ENCODE assay signal across 8 cellular contexts in genomic region chr16:57479422-57480126, GRCh38. TPM values are rescaled to one million over a fixed set of nuclear protein-coding genes. Genes with fewer than 3 reads are reported as not detected.
A peak's percentile ranks its signal among the peaks of the same experiment; 100 is the strongest.
DNase-seq lines count a peak whose midpoint lies in the region; ATAC-seq and TF ChIP-seq lines count a peak whose summit lies in the region.

No MANE protein-coding gene starts in this region.

- CTCF ChIA-PET in AG04450 (lab: Charles Lee), result interaction anchor here (0.5 to 1.8 kb wide), 4 partner anchors 17 to 63 kb away, joined by 3 to 9 read pairs (median 4); partner anchors contain the start of gene POLR2C

- POLR2A ChIA-PET in AG04450 (lab: Yijun Ruan, JAX), result interaction anchor here (0.6 kb wide), 1 partner anchor 20 kb away, joined by 3 read pairs; no protein-coding TSS in a partner anchor

- no peaks in the 10 kb centered on the region for H3K36me3 ChIP-seq in HUES64 (ENCODE audit: insufficient read depth, low read length)
- peaks cover 0 to 4% (median 2%) of the 10 kb centered on the region in 4 donors for H3K36me3 ChIP-seq in liver (ENCODE audit: control insufficient read depth in 4 of 4, insufficient read depth in 3 of 4, low read depth in 1 of 4, low read length in 3 of 4)
- peaks cover 2% of the 10 kb centered on the region for H3K36me3 ChIP-seq in upper lobe of right lung
- no peaks in the 10 kb centered on the region for H3K36me3 ChIP-seq in MM.1S (replicated peaks; ENCODE audit: insufficient read depth, low read length)

- H3K4me2 ChIP-seq in MM.1S (ENCODE audit: low read depth, low read length), result no peak overlapping the region

- H4K20me1 ChIP-seq in MM.1S (ENCODE audit: insufficient read depth, low read length), result no peaks in the 10 kb centered on the region

- ATAC-seq in upper lobe of right lung, result no peak

- H3K9ac ChIP-seq in HUES64 (ENCODE audit: low read depth, low read length) (peak overlapping the region; percentile 6; the same call in 1 of the 2 replicates), liver (ENCODE audit: low read depth in 1 of 2, low read length in 2 of 2) (peak overlapping the region in 1 of 2 donors; percentile 36), MM.1S (ENCODE audit: low read length) (no peak overlapping the region)

- H3K79me2 ChIP-seq in MM.1S (ENCODE audit: low read length), result no peaks in the 10 kb centered on the region

- no peaks in the 10 kb centered on the region; the same call in 1 of the 2 replicates for H3K9me3 ChIP-seq in AG04450 (ENCODE audit: control insufficient read depth, insufficient read depth, low read length)
- H3K9me3 ChIP-seq in HUES64 (ENCODE audit: insufficient read depth, low read depth, low read length), result no peaks in the 10 kb centered on the region
- H3K9me3 ChIP-seq in liver (ENCODE audit: control insufficient read depth in 4 of 4, low read length in 3 of 4), result no peaks in the 10 kb centered on the region
- no peaks in the 10 kb centered on the region for H3K9me3 ChIP-seq in upper lobe of right lung
- no peaks in the 10 kb centered on the region for H3K9me3 ChIP-seq in MM.1S (replicated peaks; ENCODE audit: insufficient read depth, low read length)

- H3K27me3 ChIP-seq in AG04450 (ENCODE audit: control insufficient read depth, insufficient read depth, low read length) (no peaks in the 10 kb centered on the region), HUES64 (ENCODE audit: insufficient read depth, low read length) (peaks cover 12% of the 10 kb centered on the region; the same call in 1 of the 2 replicates), liver (ENCODE audit: control insufficient read depth in 4 of 4, insufficient read depth in 4 of 4, low read length in 3 of 4) (no peaks in the 10 kb centered on the region), upper lobe of right lung (no peaks in the 10 kb centered on the region), MM.1S (replicated peaks; ENCODE audit: insufficient read depth, low read length) (0 out of 2 replicates have a peak, but pooled peaks cover 3% of the 10 kb centered on the region)

- DNase-seq in AG04450 (ENCODE audit: low read depth, low spot score) (no peak), coronary artery (ENCODE audit: low spot score) (no peak), upper lobe of right lung (no peak), DMS153 treated with DMSO at 0.1 percent for 48 hours (lab: John Stamatoyannopoulos, UW; ENCODE audit: unreplicated experiment) (no peak), MM.1S (no peak)
- DNase-seq in activated CD8-positive, alpha-beta memory T cell treated with anti-CD3 and anti-CD28 coated beads, Interleukin-2, amount 50 U/mL, for 48 hours, result no peak

- H3K27ac ChIP-seq in AG04450 (ENCODE audit: low read depth, low read length) (no peak overlapping the region), HUES64 (ENCODE audit: low read depth, low read length) (no peak overlapping the region), coronary artery (peak overlapping the region; percentile 64 to 90), liver (ENCODE audit: low read depth in 1 of 2, low read length in 2 of 2) (peak overlapping the region; percentile 27 to 68), upper lobe of right lung (peak overlapping the region; percentile 66), MM.1S (ENCODE audit: low read length) (no peak overlapping the region)

- H3K9me2 ChIP-seq in MM.1S (replicated peaks; ENCODE audit: insufficient read depth, low read length), result no peaks in the 10 kb centered on the region

- peaks cover 33% of the 10 kb centered on the region for H3K4me1 ChIP-seq in HUES64 (ENCODE audit: insufficient read depth, low read length)
- peaks cover 22 to 48% (median 34%) of the 10 kb centered on the region in 4 donors for H3K4me1 ChIP-seq in liver (ENCODE audit: control insufficient read depth in 4 of 4, insufficient read depth in 4 of 4, low read length in 3 of 4)
- peaks cover 52% of the 10 kb centered on the region for H3K4me1 ChIP-seq in upper lobe of right lung
- H3K4me1 ChIP-seq in MM.1S (ENCODE audit: low read length), result peaks cover 9% of the 10 kb centered on the region; the same call in 1 of the 2 replicates

- TF ChIP-seq CTCF in AG04450 (IDR thresholded peaks at IDR 0.05; ENCODE audit: low read depth, low read length) (no peak), coronary artery (IDR thresholded peaks at IDR 0.05) (no peak), liver (IDR thresholded peaks at IDR 0.05; ENCODE audit: low read depth, low read length, missing input control) (no peak), upper lobe of right lung (IDR thresholded peaks at IDR 0.05) (no peak), MM.1S (IDR thresholded peaks at IDR 0.05; ENCODE audit: low read length) (no peak)

- no peaks in the 10 kb centered on the region for H3F3A ChIP-seq in MM.1S (ENCODE audit: insufficient read depth, low read length)

- no peak overlapping the region for H2AFZ ChIP-seq in MM.1S (ENCODE audit: low read length)

- no peak for TF ChIP-seq RAD21 in liver (IDR thresholded peaks at IDR 0.05)

- 3% methylated on average over 24 of the region's 24 CpGs for WGBS in HUES64
- 48% methylated on average over 24 of the region's 24 CpGs for WGBS in liver

- H3K4me3 ChIP-seq in AG04450 (ENCODE audit: low read depth, low read length) (peak overlapping the region; percentile 63), HUES64 (ENCODE audit: low read length) (peak overlapping the region; percentile 66), coronary artery (peak overlapping the region; percentile 74), liver (ENCODE audit: low read depth in 1 of 3, low read length in 3 of 3) (peak overlapping the region; percentile 11 to 24 (median 22)), upper lobe of right lung (peak overlapping the region; percentile 55), MM.1S (ENCODE audit: low read length) (no peak overlapping the region)

- intact Hi-C loops in upper lobe of right lung (cut with DNase I), result loop anchor here (5.0 kb wide), 1 partner anchor 38 kb away; no protein-coding TSS in a partner anchor

TF ChIP-seq in liver, 16 proteins besides CTCF, POLR2A, EP300 and RAD21:
- TF ChIP-seq EGR1 (IDR thresholded peaks at IDR 0.05; ENCODE audit: low read depth in 2 of 2) (no peak), FOXA1 (IDR thresholded peaks at IDR 0.05) (no peak), SP1 (IDR thresholded peaks at IDR 0.05) (no peak), ZBTB33 (IDR thresholded peaks at IDR 0.05) (no peak), FOXA2 (IDR thresholded peaks at IDR 0.05) (no peak), MAX (IDR thresholded peaks at IDR 0.05) (no peak)

RNA-seq across cellular contexts. Expression of gene DOK4, which starts 6.7 kb away (rescaled TPM):
- 12.5 and 15.9 TPM in 2 replicates for polyA plus RNA-seq in AG04450 (2011; rRNA removed)
- 13.8 and 22.0 TPM in 2 replicates for polyA minus RNA-seq in AG04450 (2011; rRNA and poly(A)+ RNA removed)
- polyA plus RNA-seq in HUES64 (2013, experiment 1 of 2), result 18.2 TPM
- polyA plus RNA-seq in HUES64 (2013, experiment 2 of 2), result 21.0 TPM
- 10 to 100 TPM; 15.3 to 20.8 TPM for total RNA-seq in liver
- polyA plus RNA-seq in liver, result 10 to 100 TPM in 1 of 2 donors, 1 to 10 TPM in 1; 7.8 to 24.6 TPM
- total RNA-seq in upper lobe of right lung, result 55.1 TPM

RNA-seq across cellular contexts. Expression of gene POLR2C, which starts 17.1 kb away (rescaled TPM):
- polyA plus RNA-seq in AG04450 (2011; rRNA removed), result 143 and 149 TPM in 2 replicates
- polyA minus RNA-seq in AG04450 (2011; rRNA and poly(A)+ RNA removed), result 148 and 173 TPM in 2 replicates
- 95.1 TPM for polyA plus RNA-seq in HUES64 (2013, experiment 1 of 2)
- 80.0 TPM for polyA plus RNA-seq in HUES64 (2013, experiment 2 of 2)
- total RNA-seq in liver, result 10 to 100 TPM; 61.7 to 68.0 TPM
- 10 to 100 TPM; 25.4 to 40.9 TPM for polyA plus RNA-seq in liver
- 85.1 TPM for total RNA-seq in upper lobe of right lung

RNA-seq across cellular contexts. Expression of gene COQ9, which starts 32.3 kb away (rescaled TPM):
- polyA plus RNA-seq in AG04450 (2011; rRNA removed), result 59.0 and 60.3 TPM in 2 replicates
- 39.3 and 40.0 TPM in 2 replicates for polyA minus RNA-seq in AG04450 (2011; rRNA and poly(A)+ RNA removed)
- polyA plus RNA-seq in HUES64 (2013, experiment 1 of 2), result 25.8 TPM
- 26.6 TPM for polyA plus RNA-seq in HUES64 (2013, experiment 2 of 2)
- 10 to 100 TPM; 21.0 to 81.5 TPM for total RNA-seq in liver
- polyA plus RNA-seq in liver, result 10 to 100 TPM; 50.2 to 65.8 TPM
- 35.2 TPM for total RNA-seq in upper lobe of right lung

RNA-seq across cellular contexts. Expression of gene CIAPIN1, which starts 32.4 kb away (rescaled TPM):
- polyA plus RNA-seq in AG04450 (2011; rRNA removed), result 48.6 and 49.7 TPM in 2 replicates
- polyA minus RNA-seq in AG04450 (2011; rRNA and poly(A)+ RNA removed), result 24.1 and 24.3 TPM in 2 replicates
- 70.4 TPM for polyA plus RNA-seq in HUES64 (2013, experiment 1 of 2)
- 64.3 TPM for polyA plus RNA-seq in HUES64 (2013, experiment 2 of 2)
- 10 to 100 TPM; 19.5 to 23.9 TPM for total RNA-seq in liver
- polyA plus RNA-seq in liver, result 10 to 100 TPM; 22.9 to 32.7 TPM
- total RNA-seq in upper lobe of right lung, result 31.2 TPM

RNA-seq across cellular contexts. Expression of gene CCDC102A, which starts 56.8 kb away (rescaled TPM):
- polyA plus RNA-seq in AG04450 (2011; rRNA removed) (7.1 and 8.3 TPM in 2 replicates), liver (1 to 10 TPM in 1 of 2 donors, under 1 TPM in 1; 0.36 to 1.0 TPM)
- 3.5 and 5.7 TPM in 2 replicates for polyA minus RNA-seq in AG04450 (2011; rRNA and poly(A)+ RNA removed)
- 6.1 TPM for polyA plus RNA-seq in HUES64 (2013, experiment 1 of 2)
- 4.8 TPM for polyA plus RNA-seq in HUES64 (2013, experiment 2 of 2)
- total RNA-seq in liver (1 to 10 TPM; 2.3 to 2.6 TPM), upper lobe of right lung (11.3 TPM)

Comparison
In these comparisons a context has a peak if more than half of its experiments do, and no peak if none do; other contexts are left out.
1. H3K27ac ChIP-seq: peak in coronary artery (2 of 2), liver (2 of 2) and upper lobe of right lung (single experiment); none in AG04450 (single experiment), HUES64 (single experiment) and MM.1S (single experiment).